ENCODE assay signal across 8 cellular contexts in genomic region chr18:70491734-70492348, GRCh38.
A peak's percentile ranks its signal among the peaks of the same experiment; 100 is the strongest.
DNase-seq lines count a peak whose midpoint lies in the region; ATAC-seq and TF ChIP-seq lines count a peak whose summit lies in the region.

No MANE protein-coding gene starts in this region.

- H3K36me3 ChIP-seq in Peyer's patch = no peaks in the 10 kb centered on the region
- H3K36me3 ChIP-seq in heart left ventricle = no peaks in the 10 kb centered on the region
- H3K36me3 ChIP-seq in sigmoid colon = no peaks in the 10 kb centered on the region

- TF ChIP-seq EP300 in sigmoid colon (IDR thresholded peaks at IDR 0.05) = no peak

- H3K27ac ChIP-seq in Peyer's patch (no peak overlapping the region), heart left ventricle (no peak overlapping the region), sigmoid colon (no peak overlapping the region)

- no peak overlapping the region for H3K4me3 ChIP-seq in Peyer's patch
- H3K4me3 ChIP-seq in heart left ventricle = no peak overlapping the region
- H3K4me3 ChIP-seq in sigmoid colon = no peak overlapping the region

- no peaks in the 10 kb centered on the region for H3K4me1 ChIP-seq in Peyer's patch
- H3K4me1 ChIP-seq in heart left ventricle = peaks cover 0 to 11% (median 0%) of the 10 kb centered on the region in 12 donors
- H3K4me1 ChIP-seq in sigmoid colon = no peaks in the 10 kb centered on the region

- 54 to 63% (median 58%) methylated on average over 4 of the region's 4 CpGs for WGBS in heart left ventricle, 4 donors
- WGBS in sigmoid colon, 2 donors = 27 to 63% methylated on average over 4 of the region's 4 CpGs

- TF ChIP-seq POLR2A in Peyer's patch (IDR thresholded peaks at IDR 0.05) = no peak
- TF ChIP-seq POLR2A in heart left ventricle (IDR thresholded peaks at IDR 0.05) = no peak
- no peak for TF ChIP-seq POLR2A in sigmoid colon (IDR thresholded peaks at IDR 0.05)

- H3K27me3 ChIP-seq in Peyer's patch (no peaks in the 10 kb centered on the region), heart left ventricle (peaks cover 0 to 7% (median 0%) of the 10 kb centered on the region in 9 donors), sigmoid colon (no peaks in the 10 kb centered on the region)

- ATAC-seq in GM21360 (IDR thresholded peaks at IDR 0.05; ENCODE audit: unreplicated experiment) (peak; percentile 76), HG03575 (IDR thresholded peaks at IDR 0.05; ENCODE audit: extremely low read depth, insufficient number of reproducible peaks, low FRiP score, unreplicated experiment) (peak; percentile 88), heart left ventricle (peak in 2 of 4 donors; percentile 54 to 76)

- peak; percentile 65 for DNase-seq in ELR (ENCODE audit: low read depth)
- peak in 2 of 3 donors; percentile 28 to 78 for DNase-seq in Peyer's patch
- DNase-seq in activated effector memory CD4-positive, alpha-beta T cell treated with anti-CD3 and anti-CD28 coated beads, Interleukin-2, amount 50 U/mL, for 16 hours = peak; percentile 79
- DNase-seq in heart left ventricle = peak in 3 of 5 donors; percentile 18 to 52 (median 37)
- DNase-seq in sigmoid colon = no peak
- DNase-seq in NCI-H2029 treated with DMSO at 0.1 percent for 48 hours (lab: John Stamatoyannopoulos, UW) = no peak

- H3K9me3 ChIP-seq in Peyer's patch (no peaks in the 10 kb centered on the region), heart left ventricle (no peaks in the 10 kb centered on the region), sigmoid colon (no peaks in the 10 kb centered on the region)

- intact Hi-C loops in heart left ventricle (cut with DNase I) (no loop called here), sigmoid colon (cut with DNase I) (no loop called here)

- TF ChIP-seq CTCF in Peyer's patch (IDR thresholded peaks at IDR 0.05) (peak in 5 of 6 experiments; percentile 29 to 71 (median 64)), heart left ventricle (IDR thresholded peaks at IDR 0.05) (peak; percentile 51 to 84 (median 70)), sigmoid colon (IDR thresholded peaks at IDR 0.05) (peak in 3 of 4 experiments; percentile 29 to 71 (median 45))

Comparison
In these comparisons a context has a peak if more than half of its experiments do, and no peak if none do; other contexts are left out.
1. DNase-seq: peak in ELR (single experiment), Peyer's patch (2 of 3), activated effector memory CD4-positive, alpha-beta T cell treated with anti-CD3 and anti-CD28 coated beads, Interleukin-2, amount 50 U/mL, for 16 hours (single experiment) and heart left ventricle (3 of 5); none in sigmoid colon (single experiment) and NCI-H2029 treated with DMSO at 0.1 percent for 48 hours (single experiment).
2. Peak in every context shown above with its lines, with median percentiles within 50 percentile points of each other: CTCF ChIP-seq.